20 cellular contexts compared by ENCODE assay signal in genomic region chr11:57461841-57462489, GRCh38. TPM values are rescaled to one million over a fixed set of nuclear protein-coding genes. Genes with fewer than 3 reads are reported as not detected.
A peak's percentile ranks its signal among the peaks of the same experiment; 100 is the strongest.
DNase-seq lines count a peak whose midpoint lies in the region; ATAC-seq lines count a peak whose summit lies in the region.
"Had no signal": no experiment of that assay in that cellular context is flagged by ENCODE, and none has a peak within 500 bp of the region (broad histone marks: within the 10 kb centered on the region; RNA-seq: fewer than 3 reads in every experiment).

No MANE protein-coding gene starts in this region.

- no peak for ATAC-seq in activated T-cell treated with anti-CD3 and anti-CD28 coated beads, Interleukin-2, amount 50 U/mL, for 72 hours (replicated peaks in 1 of 2)
- ATAC-seq in GM19035 (IDR thresholded peaks at IDR 0.05; ENCODE audit: unreplicated experiment) (no peak), GM19328 (IDR thresholded peaks at IDR 0.05; ENCODE audit: unreplicated experiment) (no peak)
- ATAC-seq: esophagus mucosa, left cardiac atrium had no signal

- H3K4ac ChIP-seq in neuronal stem cell (ENCODE audit: low read length): no peak overlapping the region

- WGBS in neuronal stem cell (ENCODE audit: extremely low coverage in 2 of 2, insufficient read length in 2 of 2, insufficient replicate concordance in 1 of 2), 2 donors: no CpG with 5 or more reads among the region's 16 CpGs

- H3K27me3 Mint-ChIP-seq in activated T-cell treated with anti-CD3 and anti-CD28 coated beads, Interleukin-2, amount 50 U/mL, for 72 hours (ENCODE audit: low read depth): peaks cover 49% of the 10 kb centered on the region

- no peak overlapping the region for H3K14ac ChIP-seq in neuronal stem cell (ENCODE audit: low read length)

- H2BK12ac ChIP-seq in neuronal stem cell (ENCODE audit: low read length): peak overlapping the region; percentile 65

- H2AFZ ChIP-seq in neuronal stem cell (ENCODE audit: low read length): no peak overlapping the region

- H2BK120ac ChIP-seq in neuronal stem cell (ENCODE audit: low read depth, low read length): no peak overlapping the region

- H3K9ac ChIP-seq in NT2/D1 (ENCODE audit: insufficient read length, low read depth) (no peak overlapping the region), iPS-15b (ENCODE audit: low read depth, low read length) (no peak overlapping the region), neuronal stem cell (ENCODE audit: low read depth, low read length, poor library complexity) (peak overlapping the region; percentile 47)

- H3K27me3 ChIP-seq in NT2/D1 (ENCODE audit: insufficient read depth, insufficient read length) (peaks cover 47% of the 10 kb centered on the region), iPS-15b (ENCODE audit: control insufficient read depth, insufficient read depth, low read length) (peaks cover 58% of the 10 kb centered on the region), neuronal stem cell (ENCODE audit: control insufficient read depth in 3 of 3, insufficient read depth in 3 of 3, low read depth in 1 of 3, low read length in 3 of 3) (peaks cover 22 to 45% (median 29%) of the 10 kb centered on the region in 3 experiments)

- H3K79me1 ChIP-seq in neuronal stem cell (ENCODE audit: low read depth, low read length): no peaks in the 10 kb centered on the region

- peaks cover 28% of the 10 kb centered on the region for H3K4me1 Mint-ChIP-seq in activated T-cell treated with anti-CD3 and anti-CD28 coated beads, Interleukin-2, amount 50 U/mL, for 72 hours (ENCODE audit: low read depth)

- peak overlapping the region; percentile 35 for H3K18ac ChIP-seq in neuronal stem cell (ENCODE audit: low read length)

- no peak overlapping the region for H2BK5ac ChIP-seq in neuronal stem cell (ENCODE audit: low read length)

- no peak overlapping the region for H3K27ac Mint-ChIP-seq in activated T-cell treated with anti-CD3 and anti-CD28 coated beads, Interleukin-2, amount 50 U/mL, for 72 hours
- H3K27ac Mint-ChIP-seq: activated T-cell treated with anti-CD3 and anti-CD28 coated beads, Interleukin-2, amount 50 U/mL, for 24 hours had no signal

- H3K23ac ChIP-seq in neuronal stem cell (ENCODE audit: low read depth, low read length, poor library complexity): peak overlapping the region; percentile 18

- H2BK15ac ChIP-seq in neuronal stem cell (ENCODE audit: low read length): no peak overlapping the region

- no peak for DNase-seq in activated T-cell treated with anti-CD3 and anti-CD28 coated beads, Interleukin-2, amount 50 U/mL, for 72 hours
- DNase-seq in activated T-cell treated with anti-CD3 and anti-CD28 coated beads, Interleukin-2, amount 50 U/mL, for 1 hour: no peak
- DNase-seq in NT2/D1 (ENCODE audit: low read depth, low spot score) (no peak), neuronal stem cell (ENCODE audit: low spot score) (no peak), middle frontal gyrus (ENCODE audit: extremely low spot score, low spot score) (no peak)
- DNase-seq: activated CD4-positive, alpha-beta T cell treated with anti-CD3 and anti-CD28 coated beads for 4 hours; activated T-cell treated with anti-CD3 and anti-CD28 coated beads, Interleukin-2, amount 50 U/mL, for 24 hours; Calu3; head of caudate nucleus; left cardiac atrium; NCI-H2107; NCI-H774; RPMI8226; stimulated activated CD4-positive, alpha-beta T cell treated with anti-CD3 and anti-CD28 coated beads, Interleukin-4, amount 100 ng/mL, for 24 hours; transverse colon had no signal

- H3K4me1 ChIP-seq in NT2/D1 (ENCODE audit: insufficient read depth, insufficient read length) (peaks cover 33% of the 10 kb centered on the region), iPS-15b (ENCODE audit: control insufficient read depth, insufficient read depth, low read length) (peaks cover 26% of the 10 kb centered on the region), neuronal stem cell (ENCODE audit: control insufficient read depth in 2 of 2, insufficient read depth in 1 of 2, low read depth in 1 of 2, low read length in 2 of 2) (peaks cover 28 to 37% of the 10 kb centered on the region in 2 donors)

- H4K91ac ChIP-seq in neuronal stem cell (ENCODE audit: low read depth, low read length, poor library complexity): no peak overlapping the region

- H3K36me3 ChIP-seq in NT2/D1 (ENCODE audit: insufficient read depth, insufficient read length, low read length) (no peaks in the 10 kb centered on the region), iPS-15b (ENCODE audit: control insufficient read depth, insufficient read depth, low read length) (no peaks in the 10 kb centered on the region), neuronal stem cell (replicated peaks in 1 of 2; ENCODE audit: control insufficient read depth in 2 of 2, insufficient read depth in 2 of 2, low read length in 2 of 2) (peaks cover 0 to 8% of the 10 kb centered on the region in 2 donors)
- H3K36me3 ChIP-seq: ascending aorta, transverse colon had no signal

- H3K9me3 Mint-ChIP-seq in activated T-cell treated with anti-CD3 and anti-CD28 coated beads, Interleukin-2, amount 50 U/mL, for 72 hours: no peaks in the 10 kb centered on the region
- H3K9me3 Mint-ChIP-seq: activated T-cell treated with anti-CD3 and anti-CD28 coated beads, Interleukin-2, amount 50 U/mL, for 24 hours had no signal

- peak overlapping the region; percentile 76 for H2AK5ac ChIP-seq in neuronal stem cell (ENCODE audit: low read depth, low read length)

- H3K9me3 ChIP-seq in NT2/D1 (ENCODE audit: insufficient read depth, low read length) (no peaks in the 10 kb centered on the region), iPS-15b (ENCODE audit: control insufficient read depth, insufficient read depth, low read length) (no peaks in the 10 kb centered on the region), neuronal stem cell (replicated peaks in 1 of 2; ENCODE audit: control insufficient read depth in 2 of 2, insufficient read depth in 1 of 2, low read depth in 1 of 2, low read length in 2 of 2) (no peaks in the 10 kb centered on the region)
- H3K9me3 ChIP-seq: ascending aorta, transverse colon had no signal

- H4K8ac ChIP-seq in neuronal stem cell (ENCODE audit: low read depth, low read length): no peak overlapping the region

- H3K4me3 Mint-ChIP-seq in activated T-cell treated with anti-CD3 and anti-CD28 coated beads, Interleukin-2, amount 50 U/mL, for 72 hours: peak overlapping the region; percentile 29 to 64
- H3K4me3 Mint-ChIP-seq: activated T-cell treated with anti-CD3 and anti-CD28 coated beads, Interleukin-2, amount 50 U/mL, for 24 hours had no signal

- no peak overlapping the region for H3K27ac ChIP-seq in neuronal stem cell (replicated peaks; ENCODE audit: low read length)
- H3K27ac ChIP-seq: ascending aorta, transverse colon had no signal

- peak overlapping the region; percentile 75 for H3K4me3 ChIP-seq in NT2/D1 (ENCODE audit: insufficient read length, low read depth)
- H3K4me3 ChIP-seq in iPS-15b (ENCODE audit: low read depth, low read length): peak overlapping the region; percentile 57
- peak overlapping the region in 1 of 2 donors; percentile 85 for H3K4me3 ChIP-seq in neuronal stem cell (ENCODE audit: low read length in 2 of 2)

- H3K4me2 ChIP-seq in neuronal stem cell (ENCODE audit: insufficient read depth, low read length, poor library complexity, severe bottlenecking): no peak overlapping the region

- peaks cover 0 to 4% of the 10 kb centered on the region in 2 donors for H3K36me3 Mint-ChIP-seq in activated T-cell treated with anti-CD3 and anti-CD28 coated beads, Interleukin-2, amount 50 U/mL, for 72 hours (ENCODE audit: insufficient read depth in 2 of 2)

RNA-seq across cellular contexts. Expression of gene RTN4RL2, which starts 1.6 kb away (rescaled TPM):
- total RNA-seq in activated T-cell treated with anti-CD3 and anti-CD28 coated beads, Interleukin-2, amount 50 U/mL, for 72 hours: 1 to 10 TPM in 1 of 2 donors, under 1 TPM in 1; 0.97 to 1.1 TPM
- polyA plus RNA-seq in neuronal stem cell (2013, experiment 1 of 2): 6.6 TPM
- 6.8 TPM for polyA plus RNA-seq in neuronal stem cell (2013, experiment 2 of 2)

RNA-seq across cellular contexts. Expression of gene SLC43A3, which starts 35.0 kb away (rescaled TPM):
- 100 to 1,000 TPM; 159 to 169 TPM for total RNA-seq in activated T-cell treated with anti-CD3 and anti-CD28 coated beads, Interleukin-2, amount 50 U/mL, for 72 hours
- 9.6 TPM for polyA plus RNA-seq in neuronal stem cell (2013, experiment 1 of 2)
- polyA plus RNA-seq in neuronal stem cell (2013, experiment 2 of 2): 9.1 TPM

RNA-seq across cellular contexts. Expression of gene SLC43A1, which starts 53.5 kb away (rescaled TPM):
- total RNA-seq in activated T-cell treated with anti-CD3 and anti-CD28 coated beads, Interleukin-2, amount 50 U/mL, for 72 hours: 10 to 100 TPM; 43.6 to 53.9 TPM
- 0.63 TPM for polyA plus RNA-seq in neuronal stem cell (2013, experiment 1 of 2)
- polyA plus RNA-seq in neuronal stem cell (2013, experiment 2 of 2): 0.73 TPM
